28 cellular contexts compared by ENCODE assay signal in genomic region chr3:12420393-12420792, GRCh38.
DNase-seq lines count a peak whose midpoint lies in the region; ATAC-seq, FAIRE-seq and TF ChIP-seq lines count a peak whose summit lies in the region.
"Had no signal": no experiment of that assay in that cellular context is flagged by ENCODE, and none has a peak within 500 bp of the region (broad histone marks: within the 10 kb centered on the region; RNA-seq: fewer than 3 reads in every experiment).

No MANE protein-coding gene starts in this region.

- H3K27ac ChIP-seq in PC-3 (ENCODE audit: low read length) (peak overlapping the region; percentile 91), mesenchymal stem cell (ENCODE audit: low read length, poor library complexity, severe bottlenecking) (no peak overlapping the region)
- H3K27ac ChIP-seq: gastroesophageal sphincter, WERI-Rb-1 had no signal

- peaks cover 6% of the 10 kb centered on the region for H3K4me1 Mint-ChIP-seq in activated CD8-positive, alpha-beta T cell treated with anti-CD3 and anti-CD28 coated beads for 36 hours (ENCODE audit: low read depth)
- H3K4me1 Mint-ChIP-seq in activated CD8-positive, alpha-beta T cell treated with anti-CD3 and anti-CD28 coated beads, Interleukin-2, amount 10 ng/mL, durations not matched to agents 7 days and 5 days (ENCODE audit: low read depth) = no peaks in the 10 kb centered on the region
- H3K4me1 Mint-ChIP-seq: activated naive CD4-positive, alpha-beta T cell treated with anti-CD3 and anti-CD28 coated beads, Interleukin-2, amount 50 U/mL, for 24 hours had no signal

- H3K23ac ChIP-seq in mesenchymal stem cell (ENCODE audit: low read length in 2 of 2) = no peak overlapping the region

- no peak for TF ChIP-seq CTCF in activated CD8-positive, alpha-beta T cell treated with anti-CD3 and anti-CD28 coated beads for 36 hours (IDR thresholded peaks at IDR 0.05)
- no peak for TF ChIP-seq CTCF in PC-3 (conservative IDR thresholded peaks at IDR 0.05; ENCODE audit: low read depth, low read length)

- H4K91ac ChIP-seq in mesenchymal stem cell (ENCODE audit: low read length) = no peak overlapping the region

- FAIRE-seq in frontal cortex (lab: Jason Lieb, UNC) = no peak
- FAIRE-seq: keratinocyte, urothelium cell line had no signal

- no peaks in the 10 kb centered on the region for H3K9me2 ChIP-seq in PC-3 (replicated peaks; ENCODE audit: low read length)

- H3K4me2 ChIP-seq in PC-3 (ENCODE audit: low read length) (no peak overlapping the region), mesenchymal stem cell (ENCODE audit: low read length, poor library complexity, severe bottlenecking) (no peak overlapping the region)

- H3K4me3 ChIP-seq in PC-3 (ENCODE audit: low read length) (no peak overlapping the region), mesenchymal stem cell (ENCODE audit: insufficient read depth in 1 of 2, low read depth in 1 of 2, low read length in 2 of 2) (peak overlapping the region in 1 of 2 experiments; percentile 48)
- H3K4me3 ChIP-seq: gastroesophageal sphincter, HAP-1 had no signal

- H2AK5ac ChIP-seq in mesenchymal stem cell (ENCODE audit: low read length, severe bottlenecking) = no peak overlapping the region

- no peak overlapping the region for H3K27ac Mint-ChIP-seq in activated CD8-positive, alpha-beta T cell treated with anti-CD3 and anti-CD28 coated beads for 36 hours
- no peak overlapping the region for H3K27ac Mint-ChIP-seq in activated CD8-positive, alpha-beta T cell treated with anti-CD3 and anti-CD28 coated beads, Interleukin-2, amount 10 ng/mL, durations not matched to agents 7 days and 5 days
- H3K27ac Mint-ChIP-seq: activated naive CD4-positive, alpha-beta T cell treated with anti-CD3 and anti-CD28 coated beads, Interleukin-2, amount 50 U/mL, for 24 hours had no signal

- H4K20me1 ChIP-seq in PC-3 (ENCODE audit: low read length) = no peaks in the 10 kb centered on the region

- 88% methylated on average over 3 of the region's 3 CpGs for WGBS in mesenchymal stem cell

- H2BK15ac ChIP-seq in mesenchymal stem cell (ENCODE audit: low read depth, poor library complexity, severe bottlenecking) = no peak overlapping the region

- intact Hi-C loops in activated CD8-positive, alpha-beta T cell treated with anti-CD3 and anti-CD28 coated beads for 36 hours (cut with micrococcal nuclease) = no loop called here
- intact Hi-C loops in PC-3 (cut with micrococcal nuclease) = loop anchor here (5.0 kb wide), 1 partner anchor 38 kb away; no protein-coding TSS in a partner anchor

- peaks cover 78% of the 10 kb centered on the region for H3K36me3 ChIP-seq in PC-3 (ENCODE audit: low read depth, low read length)
- peaks cover 2 to 39% of the 10 kb centered on the region in 2 experiments for H3K36me3 ChIP-seq in mesenchymal stem cell (ENCODE audit: control insufficient read depth in 1 of 2, insufficient read depth in 2 of 2, low read depth in 1 of 2, low read length in 2 of 2)
- H3K36me3 ChIP-seq: gastroesophageal sphincter, HAP-1, WERI-Rb-1 had no signal

- no peak overlapping the region for H3K9ac ChIP-seq in PC-3 (ENCODE audit: low read length)
- peak overlapping the region; percentile 54 for H3K9ac ChIP-seq in mesenchymal stem cell (ENCODE audit: low read length)

- no TSS peak for BruUV-seq in PC-3 (replicated peaks; lab: Mats Ljungman, UMichigan)

- no peak overlapping the region for H2BK5ac ChIP-seq in mesenchymal stem cell (ENCODE audit: low read depth, low read length, poor library complexity, severe bottlenecking)

- H3K9me3 Mint-ChIP-seq in activated CD8-positive, alpha-beta T cell treated with anti-CD3 and anti-CD28 coated beads for 36 hours = no peaks in the 10 kb centered on the region
- no peaks in the 10 kb centered on the region for H3K9me3 Mint-ChIP-seq in activated CD8-positive, alpha-beta T cell treated with anti-CD3 and anti-CD28 coated beads, Interleukin-2, amount 10 ng/mL, durations not matched to agents 7 days and 5 days (ENCODE audit: insufficient read depth)
- H3K9me3 Mint-ChIP-seq: activated naive CD4-positive, alpha-beta T cell treated with anti-CD3 and anti-CD28 coated beads, Interleukin-2, amount 50 U/mL, for 24 hours had no signal

- H3K4me3 Mint-ChIP-seq in activated CD8-positive, alpha-beta T cell treated with anti-CD3 and anti-CD28 coated beads for 36 hours = no peak overlapping the region
- no peak overlapping the region for H3K4me3 Mint-ChIP-seq in activated CD8-positive, alpha-beta T cell treated with anti-CD3 and anti-CD28 coated beads, Interleukin-2, amount 10 ng/mL, durations not matched to agents 7 days and 5 days
- H3K4me3 Mint-ChIP-seq: activated naive CD4-positive, alpha-beta T cell treated with anti-CD3 and anti-CD28 coated beads, Interleukin-2, amount 50 U/mL, for 24 hours had no signal

- no peaks in the 10 kb centered on the region for H3K79me1 ChIP-seq in mesenchymal stem cell (replicated peaks; ENCODE audit: low read length, poor library complexity, severe bottlenecking)

- H3K27me3 ChIP-seq in PC-3 (ENCODE audit: low read length) (no peaks in the 10 kb centered on the region), mesenchymal stem cell (ENCODE audit: control insufficient read depth in 1 of 2, insufficient read depth in 1 of 2, low read length in 2 of 2) (no peaks in the 10 kb centered on the region)

- H3F3A ChIP-seq in PC-3 (ENCODE audit: low read length, unreplicated experiment) = peaks cover 5% of the 10 kb centered on the region

- no peak overlapping the region for H3K4ac ChIP-seq in mesenchymal stem cell (ENCODE audit: low read depth in 1 of 2, low read length in 2 of 2)

- peaks cover 5% of the 10 kb centered on the region for H3K27me3 Mint-ChIP-seq in activated CD8-positive, alpha-beta T cell treated with anti-CD3 and anti-CD28 coated beads for 36 hours
- H3K27me3 Mint-ChIP-seq in activated CD8-positive, alpha-beta T cell treated with anti-CD3 and anti-CD28 coated beads, Interleukin-2, amount 10 ng/mL, durations not matched to agents 7 days and 5 days (ENCODE audit: low read depth) = peaks cover 9% of the 10 kb centered on the region

- peaks cover 40% of the 10 kb centered on the region for H3K79me2 ChIP-seq in PC-3 (ENCODE audit: low read length)

- peak; percentile 25 for DNase-seq in activated CD8-positive, alpha-beta T cell treated with anti-CD3 and anti-CD28 coated beads for 36 hours
- DNase-seq in activated CD8-positive, alpha-beta T cell treated with anti-CD3 and anti-CD28 coated beads, Interleukin-2, amount 10 ng/mL, durations not matched to agents 7 days and 5 days = no peak
- no peak for DNase-seq in PC-3
- no peak for DNase-seq in mesenchymal stem cell
- DNase-seq in stimulated activated CD4-positive, alpha-beta T cell treated with anti-CD3 and anti-CD28 coated beads, TNF-alpha, amount 100 ng/mL, for 48 hours (ENCODE audit: low read depth in 3 of 3) = peak; percentile 23 to 35 (median 24)
- no peak for DNase-seq in frontal cortex (ENCODE audit: low spot score in 2 of 2)
- no peak for DNase-seq in NCI-H748 treated with DMSO at 0.1 percent for 48 hours (lab: John Stamatoyannopoulos, UW)
- DNase-seq in dermis blood vessel endothelial cell = no peak
- DNase-seq: ACHN; C1 segment of cervical spinal cord; Calu3; effector CD4-positive, alpha-beta T cell; erythroblast; KG1; mammary epithelial cell; NCI-H1694; NCI-H774; occipital lobe; OCI-M1; retina; SIG-M5; T-helper 1 cell; WERI-Rb-1 had no signal

- POLR2A ChIA-PET in activated CD8-positive, alpha-beta T cell treated with anti-CD3 and anti-CD28 coated beads for 36 hours (lab: Charles Lee) = no interaction called here
- POLR2A ChIA-PET in activated CD8-positive, alpha-beta T cell treated with anti-CD3 and anti-CD28 coated beads, Interleukin-2, amount 10 ng/mL, durations not matched to agents 7 days and 5 days (lab: Charles Lee) = no interaction called here
- POLR2A ChIA-PET in PC-3 (lab: Charles Lee; ENCODE audit: unreplicated experiment) = no interaction called here

- H3K9me3 ChIP-seq in PC-3 (ENCODE audit: low read length) = no peaks in the 10 kb centered on the region
- H3K9me3 ChIP-seq in mesenchymal stem cell (ENCODE audit: control insufficient read depth, low read length) = no peaks in the 10 kb centered on the region
- H3K9me3 ChIP-seq: gastroesophageal sphincter, HAP-1 had no signal

- no peak overlapping the region for H3K18ac ChIP-seq in mesenchymal stem cell (ENCODE audit: low read depth in 1 of 2, low read length in 2 of 2)

- H3K36me3 Mint-ChIP-seq in activated CD8-positive, alpha-beta T cell treated with anti-CD3 and anti-CD28 coated beads for 36 hours (ENCODE audit: low read depth) = no peaks in the 10 kb centered on the region
- no peaks in the 10 kb centered on the region for H3K36me3 Mint-ChIP-seq in activated CD8-positive, alpha-beta T cell treated with anti-CD3 and anti-CD28 coated beads, Interleukin-2, amount 10 ng/mL, durations not matched to agents 7 days and 5 days (ENCODE audit: low read depth)
- H3K36me3 Mint-ChIP-seq: activated naive CD4-positive, alpha-beta T cell treated with anti-CD3 and anti-CD28 coated beads, Interleukin-2, amount 50 U/mL, for 24 hours had no signal

- H2BK120ac ChIP-seq in mesenchymal stem cell (ENCODE audit: low read depth, low read length) = no peak overlapping the region

- H3K14ac ChIP-seq in mesenchymal stem cell (ENCODE audit: low read length in 2 of 2) = no peak overlapping the region

- H4K8ac ChIP-seq in mesenchymal stem cell (ENCODE audit: low read length) = no peak overlapping the region

- H3K4me1 ChIP-seq in PC-3 (ENCODE audit: insufficient read depth, low read length) = peaks cover 51% of the 10 kb centered on the region
- H3K4me1 ChIP-seq in mesenchymal stem cell (ENCODE audit: control insufficient read depth, insufficient read depth, low read depth, low read length) = peaks cover 5% of the 10 kb centered on the region
- H3K4me1 ChIP-seq: HAP-1 had no signal

- H2AFZ ChIP-seq in PC-3 (ENCODE audit: low read length) (no peak overlapping the region), mesenchymal stem cell (ENCODE audit: low read depth, low read length) (no peak overlapping the region)

- ATAC-seq in activated CD8-positive, alpha-beta T cell treated with anti-CD3 and anti-CD28 coated beads for 36 hours = no peak
- no peak for ATAC-seq in activated CD8-positive, alpha-beta T cell treated with anti-CD3 and anti-CD28 coated beads, Interleukin-2, amount 10 ng/mL, durations not matched to agents 7 days and 5 days
- no peak for ATAC-seq in PC-3
- ATAC-seq: gastroesophageal sphincter had no signal

- CTCF ChIA-PET in activated CD8-positive, alpha-beta T cell treated with anti-CD3 and anti-CD28 coated beads for 36 hours (lab: Charles Lee) = no interaction called here
- CTCF ChIA-PET in activated CD8-positive, alpha-beta T cell treated with anti-CD3 and anti-CD28 coated beads, Interleukin-2, amount 10 ng/mL, durations not matched to agents 7 days and 5 days (lab: Charles Lee) = no interaction called here
- CTCF ChIA-PET in PC-3 (lab: Charles Lee) = no interaction called here

- no peak overlapping the region for H2BK12ac ChIP-seq in mesenchymal stem cell (ENCODE audit: low read length in 2 of 2)

Comparison
In these comparisons a context has a peak if more than half of its experiments do, and no peak if none do; other contexts are left out.
1. DNase-seq: peak in activated CD8-positive, alpha-beta T cell treated with anti-CD3 and anti-CD28 coated beads for 36 hours (single experiment) and stimulated activated CD4-positive, alpha-beta T cell treated with anti-CD3 and anti-CD28 coated beads, TNF-alpha, amount 100 ng/mL, for 48 hours (3 of 3); none in activated CD8-positive, alpha-beta T cell treated with anti-CD3 and anti-CD28 coated beads, Interleukin-2, amount 10 ng/mL, durations not matched to agents 7 days and 5 days (single experiment), PC-3 (single experiment), mesenchymal stem cell (single experiment), frontal cortex (0 of 2), NCI-H748 treated with DMSO at 0.1 percent for 48 hours (single experiment) and dermis blood vessel endothelial cell (single experiment).